27 cellular contexts compared by ENCODE assay signal in genomic region chr3:173552526-173552925, GRCh38.
DNase-seq lines count a peak whose midpoint lies in the region; ATAC-seq, FAIRE-seq and TF ChIP-seq lines count a peak whose summit lies in the region.
"Had no signal": no experiment of that assay in that cellular context is flagged by ENCODE, and none has a peak within 500 bp of the region (broad histone marks: within the 10 kb centered on the region; RNA-seq: fewer than 3 reads in every experiment).

No MANE protein-coding gene starts in this region.

- no peaks in the 10 kb centered on the region for H3K36me3 ChIP-seq in HepG2 (replicated peaks in 1 of 2; ENCODE audit: control insufficient read depth in 1 of 2, insufficient read depth in 2 of 2, low read length in 2 of 2)
- H3K36me3 ChIP-seq in right lobe of liver: no peaks in the 10 kb centered on the region
- no peaks in the 10 kb centered on the region for H3K36me3 ChIP-seq in fibroblast of lung (ENCODE audit: control insufficient read depth, insufficient read depth, low read length)
- H3K36me3 ChIP-seq: ascending aorta, BE2C, esophagus squamous epithelium, left lung had no signal

- no TSS peak for BruUV-seq in HepG2 (replicated peaks; lab: Mats Ljungman, UMichigan)

- 2% methylated on average over 4 of the region's 4 CpGs for WGBS in HepG2 (ENCODE audit: low lambda C conversion rate)
- WGBS in right lobe of liver (ENCODE audit: insufficient coverage, low coverage, low lambda C conversion rate, missing lambda C conversion rate): 24% methylated on average over 4 of the region's 4 CpGs

- no peak for FAIRE-seq in HepG2 (lab: Jason Lieb, UNC)
- FAIRE-seq in HTR-8/SVneo (lab: Jason Lieb, UNC): no peak
- FAIRE-seq: A204.1, islet of Langerhans, K562 had no signal

- TF ChIP-seq POLR2A in HepG2 (IDR thresholded peaks at IDR 0.05; ENCODE audit: insufficient read depth in 1 of 2, low read depth in 2 of 2, low read length in 2 of 2): no peak
- TF ChIP-seq POLR2A in right lobe of liver (IDR thresholded peaks at IDR 0.05): no peak

- no peaks in the 10 kb centered on the region for H3K9me3 Mint-ChIP-seq in activated T-helper 1 cell treated with anti-CD3 and anti-CD28 coated beads, Interleukin-12 subunit alpha, Interleukin-12 subunit beta, Interleukin-2, Interleukin-4 antibody, amounts not matched to agents 30 ng/mL and 10 ng/mL and 1 ng/mL, durations not matched to agents 14 hours and 24 hours and 36 hours
- peaks cover 7% of the 10 kb centered on the region for H3K9me3 Mint-ChIP-seq in stimulated activated effector memory CD8-positive, alpha-beta T cell treated with anti-CD3 and anti-CD28 coated beads, Interleukin-12 subunit alpha, Interleukin-12 subunit beta, amount 100 ng/mL, for 72 hours
- H3K9me3 Mint-ChIP-seq: activated naive CD8-positive, alpha-beta T cell treated with anti-CD3 and anti-CD28 coated beads for 36 hours; mesothelial cell of epicardium; naive B cell; stimulated activated naive CD8-positive, alpha-beta T cell treated with anti-CD3 and anti-CD28 coated beads, Interleukin-15, Interleukin-2, amounts not matched to agents 100 ng/mL and 50 ng/mL, for 24 hours; T-helper 1 cell treated with Interleukin-12 subunit alpha and Interleukin-12 subunit beta and Interleukin-4 antibody, amounts not matched to agents 30 μg/mL and 1 μg/mL, for 36 hours had no signal

- H3K4me1 Mint-ChIP-seq in activated T-helper 1 cell treated with anti-CD3 and anti-CD28 coated beads, Interleukin-12 subunit alpha, Interleukin-12 subunit beta, Interleukin-2, Interleukin-4 antibody, amounts not matched to agents 30 ng/mL and 10 ng/mL and 1 ng/mL, durations not matched to agents 14 hours and 24 hours and 36 hours (ENCODE audit: low read depth): no peaks in the 10 kb centered on the region
- no peaks in the 10 kb centered on the region for H3K4me1 Mint-ChIP-seq in stimulated activated effector memory CD8-positive, alpha-beta T cell treated with anti-CD3 and anti-CD28 coated beads, Interleukin-12 subunit alpha, Interleukin-12 subunit beta, amount 100 ng/mL, for 72 hours
- H3K4me1 Mint-ChIP-seq: activated naive CD8-positive, alpha-beta T cell treated with anti-CD3 and anti-CD28 coated beads for 36 hours; CD8-positive, alpha-beta memory T cell; naive B cell had no signal

- no peaks in the 10 kb centered on the region for H3K9me3 ChIP-seq in HepG2 (ENCODE audit: low read length)
- H3K9me3 ChIP-seq in right lobe of liver: no peaks in the 10 kb centered on the region
- no peaks in the 10 kb centered on the region for H3K9me3 ChIP-seq in fibroblast of lung (ENCODE audit: control insufficient read depth, insufficient read depth, low read depth, low read length)
- H3K9me3 ChIP-seq: ascending aorta, BE2C, esophagus squamous epithelium, left lung had no signal

- no peak overlapping the region for H3K27ac Mint-ChIP-seq in activated T-helper 1 cell treated with anti-CD3 and anti-CD28 coated beads, Interleukin-12 subunit alpha, Interleukin-12 subunit beta, Interleukin-2, Interleukin-4 antibody, amounts not matched to agents 30 ng/mL and 10 ng/mL and 1 ng/mL, durations not matched to agents 14 hours and 24 hours and 36 hours
- no peak overlapping the region for H3K27ac Mint-ChIP-seq in stimulated activated effector memory CD8-positive, alpha-beta T cell treated with anti-CD3 and anti-CD28 coated beads, Interleukin-12 subunit alpha, Interleukin-12 subunit beta, amount 100 ng/mL, for 72 hours
- H3K27ac Mint-ChIP-seq: activated naive CD8-positive, alpha-beta T cell treated with anti-CD3 and anti-CD28 coated beads for 36 hours; CD8-positive, alpha-beta memory T cell; mesothelial cell of epicardium; naive B cell; stimulated activated naive CD8-positive, alpha-beta T cell treated with anti-CD3 and anti-CD28 coated beads, Interleukin-15, Interleukin-2, amounts not matched to agents 100 ng/mL and 50 ng/mL, for 24 hours; T-helper 1 cell treated with Interleukin-12 subunit alpha and Interleukin-12 subunit beta and Interleukin-4 antibody, amounts not matched to agents 30 μg/mL and 1 μg/mL, for 36 hours had no signal

- no peak for TF ChIP-seq RAD21 in HepG2 (CRISPR knock-in tag; IDR thresholded peaks at IDR 0.05)

- H4K20me1 ChIP-seq in HepG2 (ENCODE audit: insufficient read depth, low read length): no peaks in the 10 kb centered on the region
- H4K20me1 ChIP-seq in fibroblast of lung (ENCODE audit: control insufficient read depth, extremely low read depth, insufficient read depth, low read length): no peaks in the 10 kb centered on the region

- CTCF ChIA-PET in HepG2 (lab: Yijun Ruan, JAX; ENCODE audit: low intra/inter-chr PET ratio, low total read pairs): no interaction called here

- H3K4me1 ChIP-seq in HepG2 (ENCODE audit: insufficient read depth, low read length) (no peaks in the 10 kb centered on the region), right lobe of liver (no peaks in the 10 kb centered on the region), fibroblast of lung (ENCODE audit: control insufficient read depth, extremely low read depth, insufficient read depth, low read length) (no peaks in the 10 kb centered on the region)
- H3K4me1 ChIP-seq: ascending aorta, BE2C, esophagus squamous epithelium, left lung had no signal

- no peaks in the 10 kb centered on the region for H3K36me3 Mint-ChIP-seq in activated T-helper 1 cell treated with anti-CD3 and anti-CD28 coated beads, Interleukin-12 subunit alpha, Interleukin-12 subunit beta, Interleukin-2, Interleukin-4 antibody, amounts not matched to agents 30 ng/mL and 10 ng/mL and 1 ng/mL, durations not matched to agents 14 hours and 24 hours and 36 hours (ENCODE audit: low read depth)
- no peaks in the 10 kb centered on the region for H3K36me3 Mint-ChIP-seq in stimulated activated effector memory CD8-positive, alpha-beta T cell treated with anti-CD3 and anti-CD28 coated beads, Interleukin-12 subunit alpha, Interleukin-12 subunit beta, amount 100 ng/mL, for 72 hours
- H3K36me3 Mint-ChIP-seq: activated naive CD8-positive, alpha-beta T cell treated with anti-CD3 and anti-CD28 coated beads for 36 hours; CD8-positive, alpha-beta memory T cell; mesothelial cell of epicardium; naive B cell had no signal

- intact Hi-C loops in HepG2 (cut with micrococcal nuclease; ENCODE audit: unreplicated experiment): loop anchor here (2.0 to 5.0 kb wide), 2 partner anchors 332 to 745 kb away; no protein-coding TSS in a partner anchor
- intact Hi-C loops in right lobe of liver (cut with DNase I): no loop called here
- intact Hi-C loops in activated T-helper 1 cell treated with anti-CD3 and anti-CD28 coated beads, Interleukin-12 subunit alpha, Interleukin-12 subunit beta, Interleukin-2, Interleukin-4 antibody, amounts not matched to agents 30 ng/mL and 10 ng/mL and 1 ng/mL, durations not matched to agents 14 hours and 24 hours and 36 hours (cut with micrococcal nuclease): no loop called here

- H3K4me2 ChIP-seq in HepG2 (ENCODE audit: low read depth, low read length) (no peak overlapping the region), fibroblast of lung (ENCODE audit: extremely low read depth, insufficient read depth, low read length) (no peak overlapping the region)

- H2AFZ ChIP-seq in HepG2 (ENCODE audit: low read length): no peak overlapping the region
- H2AFZ ChIP-seq in fibroblast of lung (ENCODE audit: low read length): no peak overlapping the region

- H3K9ac ChIP-seq in HepG2 (ENCODE audit: insufficient read depth, low read depth, low read length): no peak overlapping the region
- H3K9ac ChIP-seq in fibroblast of lung (ENCODE audit: insufficient read depth, low read length): no peak overlapping the region

- no peaks in the 10 kb centered on the region for H3K79me2 ChIP-seq in HepG2 (ENCODE audit: insufficient read depth, low read length)
- no peaks in the 10 kb centered on the region for H3K79me2 ChIP-seq in fibroblast of lung (ENCODE audit: control insufficient read depth, insufficient read depth, low read length)

- POLR2A ChIA-PET in HepG2 (lab: Yijun Ruan, JAX): no interaction called here

- ATAC-seq in HepG2: no peak
- ATAC-seq in right lobe of liver: no peak
- ATAC-seq in stimulated activated effector memory CD8-positive, alpha-beta T cell treated with anti-CD3 and anti-CD28 coated beads, Interleukin-12 subunit alpha, Interleukin-12 subunit beta, amount 100 ng/mL, for 72 hours: no peak
- ATAC-seq: K562, left lung had no signal

- no peaks in the 10 kb centered on the region for H3K27me3 Mint-ChIP-seq in activated T-helper 1 cell treated with anti-CD3 and anti-CD28 coated beads, Interleukin-12 subunit alpha, Interleukin-12 subunit beta, Interleukin-2, Interleukin-4 antibody, amounts not matched to agents 30 ng/mL and 10 ng/mL and 1 ng/mL, durations not matched to agents 14 hours and 24 hours and 36 hours (ENCODE audit: insufficient read depth)
- H3K27me3 Mint-ChIP-seq: activated naive CD8-positive, alpha-beta T cell treated with anti-CD3 and anti-CD28 coated beads for 36 hours; naive B cell; stimulated activated naive CD8-positive, alpha-beta T cell treated with anti-CD3 and anti-CD28 coated beads, Interleukin-15, Interleukin-2, amounts not matched to agents 100 ng/mL and 50 ng/mL, for 24 hours had no signal

- TF ChIP-seq EP300 in HepG2 (IDR thresholded peaks at IDR 0.05; ENCODE audit: low read depth in 2 of 2, low read length in 2 of 2): no peak
- TF ChIP-seq EP300 in HepG2 (CRISPR knock-in tag; IDR thresholded peaks at IDR 0.05; ENCODE audit: borderline replicate concordance): no peak

- no peak overlapping the region for H3K4me3 Mint-ChIP-seq in activated T-helper 1 cell treated with anti-CD3 and anti-CD28 coated beads, Interleukin-12 subunit alpha, Interleukin-12 subunit beta, Interleukin-2, Interleukin-4 antibody, amounts not matched to agents 30 ng/mL and 10 ng/mL and 1 ng/mL, durations not matched to agents 14 hours and 24 hours and 36 hours
- no peak overlapping the region for H3K4me3 Mint-ChIP-seq in stimulated activated effector memory CD8-positive, alpha-beta T cell treated with anti-CD3 and anti-CD28 coated beads, Interleukin-12 subunit alpha, Interleukin-12 subunit beta, amount 100 ng/mL, for 72 hours
- H3K4me3 Mint-ChIP-seq: activated naive CD8-positive, alpha-beta T cell treated with anti-CD3 and anti-CD28 coated beads for 36 hours; CD8-positive, alpha-beta memory T cell; mesothelial cell of epicardium; naive B cell; stimulated activated naive CD8-positive, alpha-beta T cell treated with anti-CD3 and anti-CD28 coated beads, Interleukin-15, Interleukin-2, amounts not matched to agents 100 ng/mL and 50 ng/mL, for 24 hours; T-helper 1 cell treated with Interleukin-12 subunit alpha and Interleukin-12 subunit beta and Interleukin-4 antibody, amounts not matched to agents 30 μg/mL and 1 μg/mL, for 36 hours had no signal

- in situ Hi-C loops in HepG2 (cut with HindIII; ENCODE audit: extremely low pct_ligation_motif_present, low pct_unique_long_range_greater_than_20kb): no loop called here

- no peaks in the 10 kb centered on the region for H3K27me3 ChIP-seq in HepG2 (ENCODE audit: control insufficient read depth in 1 of 2, insufficient read depth in 2 of 2, low read length in 2 of 2)
- H3K27me3 ChIP-seq in right lobe of liver: no peaks in the 10 kb centered on the region
- no peaks in the 10 kb centered on the region for H3K27me3 ChIP-seq in fibroblast of lung (ENCODE audit: control insufficient read depth, insufficient read depth, low read length)
- H3K27me3 ChIP-seq: ascending aorta, BE2C, esophagus squamous epithelium, left lung had no signal

- no peak overlapping the region for H3K4me3 ChIP-seq in HepG2 (replicated peaks in 1 of 3; ENCODE audit: insufficient read depth in 1 of 3, low read depth in 2 of 3, low read length in 3 of 3)
- H3K4me3 ChIP-seq in right lobe of liver: no peak overlapping the region
- H3K4me3 ChIP-seq in fibroblast of lung (replicated peaks in 1 of 4; ENCODE audit: control extremely low read depth in 1 of 4, insufficient read depth in 1 of 4, low read depth in 3 of 4, low read length in 4 of 4): no peak overlapping the region
- H3K4me3 ChIP-seq: ascending aorta, esophagus squamous epithelium, K562, left lung, SK-N-MC had no signal

- H3K27ac ChIP-seq in HepG2 (ENCODE audit: extremely low read length, insufficient read depth, low read length) (no peak overlapping the region), right lobe of liver (no peak overlapping the region), fibroblast of lung (ENCODE audit: insufficient read depth, low read length) (no peak overlapping the region)
- H3K27ac ChIP-seq: ascending aorta, esophagus squamous epithelium, left lung, SK-N-MC had no signal

- DNase-seq in HepG2 (ENCODE audit: low spot score) (no peak), right lobe of liver (no peak), NCI-H69 (lab: John Stamatoyannopoulos, UW) (peak; percentile 56), fibroblast of lung (ENCODE audit: low read depth in 2 of 2) (peak; percentile 3 to 4), HTR-8/SVneo (ENCODE audit: insufficient read length, low spot score) (no peak), OCI-M1 (lab: John Stamatoyannopoulos, UW) (no peak)
- no peak for DNase-seq in activated T-helper 1 cell treated with anti-CD3 and anti-CD28 coated beads, Interleukin-12 subunit alpha, Interleukin-12 subunit beta, Interleukin-2, Interleukin-4 antibody, amounts not matched to agents 30 ng/mL and 10 ng/mL and 1 ng/mL, durations not matched to agents 14 hours and 24 hours and 36 hours (ENCODE audit: low spot score)
- no peak for DNase-seq in stimulated activated effector memory CD8-positive, alpha-beta T cell treated with anti-CD3 and anti-CD28 coated beads, Interleukin-12 subunit alpha, Interleukin-12 subunit beta, amount 100 ng/mL, for 72 hours (ENCODE audit: low spot score in 2 of 2)
- DNase-seq: activated effector memory CD4-positive, alpha-beta T cell treated with Interleukin-2 at 50 U/mL for 16 hours; activated naive CD8-positive, alpha-beta T cell treated with anti-CD3 and anti-CD28 coated beads for 36 hours; activated T-cell treated with anti-CD3 and anti-CD28 coated beads for 4 hours; BE2C; caudate nucleus; CD8-positive, alpha-beta memory T cell; esophagus squamous epithelium; H7; naive B cell; NCI-H1417 treated with DMSO at 0.1 percent for 48 hours had no signal

- TF ChIP-seq CTCF in HepG2 (CRISPR knock-in tag; IDR thresholded peaks at IDR 0.05) (no peak), right lobe of liver (IDR thresholded peaks at IDR 0.05) (no peak), fibroblast of lung (conservative IDR thresholded peaks at IDR 0.05 in 1 of 2, IDR thresholded peaks at IDR 0.05 in 1 of 2; ENCODE audit: low read depth in 1 of 2, low read length in 2 of 2) (no peak)

Comparison
In these comparisons a context has a peak if more than half of its experiments do, and no peak if none do; other contexts are left out.
1. DNase-seq: peak in NCI-H69 (single experiment) and fibroblast of lung (2 of 2); none in HepG2 (single experiment), right lobe of liver (0 of 3), HTR-8/SVneo (single experiment), activated T-helper 1 cell treated with anti-CD3 and anti-CD28 coated beads, Interleukin-12 subunit alpha, Interleukin-12 subunit beta, Interleukin-2, Interleukin-4 antibody, amounts not matched to agents 30 ng/mL and 10 ng/mL and 1 ng/mL, durations not matched to agents 14 hours and 24 hours and 36 hours (single experiment), stimulated activated effector memory CD8-positive, alpha-beta T cell treated with anti-CD3 and anti-CD28 coated beads, Interleukin-12 subunit alpha, Interleukin-12 subunit beta, amount 100 ng/mL, for 72 hours (0 of 2) and OCI-M1 (single experiment).